In genomic region chr1:169879034-169879835, GRCh38 we compare ENCODE assay signal across 21 cellular contexts. TPM values are rescaled to one million over a fixed set of nuclear protein-coding genes. Genes with fewer than 3 reads are reported as not detected.
DNase-seq lines count a peak whose midpoint lies in the region; ATAC-seq, FAIRE-seq and TF ChIP-seq lines count a peak whose summit lies in the region.
"Had no signal": no experiment of that assay in that cellular context is flagged by ENCODE, and none has a peak within 500 bp of the region (broad histone marks: within the 10 kb centered on the region; RNA-seq: fewer than 3 reads in every experiment).

No MANE protein-coding gene starts in this region.

- no peak for TF ChIP-seq POLR2A in spleen (IDR thresholded peaks at IDR 0.05)

- H3K4me3 ChIP-seq in CD8-positive, alpha-beta T cell (ENCODE audit: low read depth, low read length): no peak overlapping the region
- no peak overlapping the region for H3K4me3 ChIP-seq in spleen
- H3K4me3 ChIP-seq: esophagus squamous epithelium, left lung, pancreas, vagina had no signal

- peaks cover 40% of the 10 kb centered on the region for H3K4me1 Mint-ChIP-seq in CD8-positive, alpha-beta T cell (ENCODE audit: low read depth)
- no peaks in the 10 kb centered on the region for H3K4me1 Mint-ChIP-seq in neural crest cell

- H3K27me3 Mint-ChIP-seq in CD8-positive, alpha-beta T cell (ENCODE audit: low read depth): no peaks in the 10 kb centered on the region
- no peaks in the 10 kb centered on the region for H3K27me3 Mint-ChIP-seq in neural crest cell (ENCODE audit: low read depth)
- H3K27me3 Mint-ChIP-seq: activated naive CD8-positive, alpha-beta T cell treated with anti-CD3 and anti-CD28 coated beads for 36 hours had no signal

- no peaks in the 10 kb centered on the region for H3K27me3 ChIP-seq in CD8-positive, alpha-beta T cell (ENCODE audit: insufficient read depth, low read length)
- H3K27me3 ChIP-seq in spleen (replicated peaks in 1 of 7): no peaks in the 10 kb centered on the region
- H3K27me3 ChIP-seq: esophagus squamous epithelium, left lung, pancreas, vagina had no signal

- no peak overlapping the region for H3K4me3 Mint-ChIP-seq in CD8-positive, alpha-beta T cell
- no peak overlapping the region for H3K4me3 Mint-ChIP-seq in neural crest cell
- H3K4me3 Mint-ChIP-seq: activated naive CD8-positive, alpha-beta T cell treated with anti-CD3 and anti-CD28 coated beads for 36 hours had no signal

- CTCF ChIA-PET in CD8-positive, alpha-beta T cell (lab: Charles Lee): no interaction called here

- H3K36me3 ChIP-seq in CD8-positive, alpha-beta T cell (ENCODE audit: insufficient read depth, low read length): peaks cover 19% of the 10 kb centered on the region
- peaks cover 0 to 83% (median 49%) of the 10 kb centered on the region in 6 donors for H3K36me3 ChIP-seq in spleen

- DNase-seq in CD8-positive, alpha-beta T cell: no peak
- DNase-seq in GM19239 (ENCODE audit: insufficient read length, low spot score): no peak
- peak; percentile 56 for DNase-seq in amniotic epithelial cell (ENCODE audit: low read depth)
- no peak for DNase-seq in neural crest cell (ENCODE audit: low read depth, low spot score)
- no peak for DNase-seq in spleen
- no peak for DNase-seq in NCI-H526 (lab: John Stamatoyannopoulos, UW)
- no peak for DNase-seq in NCI-H345 (lab: John Stamatoyannopoulos, UW)
- DNase-seq: activated CD4-positive, alpha-beta T cell treated with anti-CD3 and anti-CD28 coated beads, Interleukin-2, amount 50 U/mL, for 1 hour; activated naive CD8-positive, alpha-beta T cell treated with anti-CD3 and anti-CD28 coated beads for 36 hours; activated T-cell treated with anti-CD3 and anti-CD28 coated beads, Interleukin-2, amount 50 U/mL, for 1 hour; esophagus squamous epithelium; GF-D8; glutamatergic neuron; left lung; NCI-H1417; NCI-H2171; pancreas; stimulated activated CD4-positive, alpha-beta T cell treated with anti-CD3 and anti-CD28 coated beads, Interleukin-2, amount 100 ng/mL, for 48 hours had no signal

- TF ChIP-seq CTCF in CD8-positive, alpha-beta T cell (IDR thresholded peaks at IDR 0.05): no peak
- TF ChIP-seq CTCF in neural crest cell (conservative IDR thresholded peaks at IDR 0.05) (no peak), spleen (IDR thresholded peaks at IDR 0.05 in 8 of 11, conservative IDR thresholded peaks at IDR 0.05 in 3 of 11) (no peak)

- peak; percentile 54 for FAIRE-seq in GM19239 (lab: Jason Lieb, UNC)
- FAIRE-seq: bronchial epithelial cell, pancreas, RCC 7860 had no signal

- H3K9me3 Mint-ChIP-seq in CD8-positive, alpha-beta T cell: no peaks in the 10 kb centered on the region
- no peaks in the 10 kb centered on the region for H3K9me3 Mint-ChIP-seq in neural crest cell
- H3K9me3 Mint-ChIP-seq: activated naive CD8-positive, alpha-beta T cell treated with anti-CD3 and anti-CD28 coated beads for 36 hours had no signal

- POLR2A ChIA-PET in CD8-positive, alpha-beta T cell (lab: Charles Lee): no interaction called here

- H3K36me3 Mint-ChIP-seq in CD8-positive, alpha-beta T cell: peaks cover 66% of the 10 kb centered on the region
- peaks cover 23% of the 10 kb centered on the region for H3K36me3 Mint-ChIP-seq in neural crest cell (ENCODE audit: low read depth)

- 70 to 79% (median 73%) methylated on average over 4 of the region's 4 CpGs for WGBS in spleen, 5 donors

- H3K27ac ChIP-seq in CD8-positive, alpha-beta T cell (ENCODE audit: low read depth, low read length): no peak overlapping the region
- peak overlapping the region in 1 of 8 donors; percentile 0 for H3K27ac ChIP-seq in spleen
- H3K27ac ChIP-seq: esophagus squamous epithelium, left lung, pancreas, vagina had no signal

- H3K27ac Mint-ChIP-seq in CD8-positive, alpha-beta T cell: peak overlapping the region; percentile 28
- peak overlapping the region; percentile 10 for H3K27ac Mint-ChIP-seq in neural crest cell (ENCODE audit: unreplicated experiment)
- H3K27ac Mint-ChIP-seq: activated naive CD8-positive, alpha-beta T cell treated with anti-CD3 and anti-CD28 coated beads for 36 hours had no signal

- no peaks in the 10 kb centered on the region for H3K4me1 ChIP-seq in CD8-positive, alpha-beta T cell (ENCODE audit: insufficient read depth, low read length)
- H3K4me1 ChIP-seq in spleen: peaks cover 0 to 24% (median 0%) of the 10 kb centered on the region in 6 donors
- H3K4me1 ChIP-seq: esophagus squamous epithelium, left lung, pancreas, vagina had no signal

- intact Hi-C loops in CD8-positive, alpha-beta T cell (cut with DNase I, micrococcal nuclease): no loop called here
- intact Hi-C loops in spleen (cut with DNase I; ENCODE audit: low total_unique reads): no loop called here

- no peak for ATAC-seq in CD8-positive, alpha-beta T cell
- ATAC-seq: left lung, pancreas had no signal

- no peaks in the 10 kb centered on the region for H3K9me3 ChIP-seq in CD8-positive, alpha-beta T cell (ENCODE audit: low read length)
- H3K9me3 ChIP-seq in spleen: no peaks in the 10 kb centered on the region
- H3K9me3 ChIP-seq: esophagus squamous epithelium, left lung, pancreas, vagina had no signal

RNA-seq across cellular contexts. Expression of gene SCYL3, which starts 14.5 kb away (rescaled TPM):
- total RNA-seq in CD8-positive, alpha-beta T cell: 1 to 10 TPM; 3.3 to 3.7 TPM
- total RNA-seq in neural crest cell (8.1 and 9.1 TPM in 2 replicates), spleen (10 to 100 TPM; 11.9 to 16.0 (median 13.6) TPM)
- 1 to 10 TPM; 4.4 to 5.0 (median 4.6) TPM for polyA plus RNA-seq in spleen
